ENCODE assay signal across 8 cellular contexts in the genomic region with DNA sequence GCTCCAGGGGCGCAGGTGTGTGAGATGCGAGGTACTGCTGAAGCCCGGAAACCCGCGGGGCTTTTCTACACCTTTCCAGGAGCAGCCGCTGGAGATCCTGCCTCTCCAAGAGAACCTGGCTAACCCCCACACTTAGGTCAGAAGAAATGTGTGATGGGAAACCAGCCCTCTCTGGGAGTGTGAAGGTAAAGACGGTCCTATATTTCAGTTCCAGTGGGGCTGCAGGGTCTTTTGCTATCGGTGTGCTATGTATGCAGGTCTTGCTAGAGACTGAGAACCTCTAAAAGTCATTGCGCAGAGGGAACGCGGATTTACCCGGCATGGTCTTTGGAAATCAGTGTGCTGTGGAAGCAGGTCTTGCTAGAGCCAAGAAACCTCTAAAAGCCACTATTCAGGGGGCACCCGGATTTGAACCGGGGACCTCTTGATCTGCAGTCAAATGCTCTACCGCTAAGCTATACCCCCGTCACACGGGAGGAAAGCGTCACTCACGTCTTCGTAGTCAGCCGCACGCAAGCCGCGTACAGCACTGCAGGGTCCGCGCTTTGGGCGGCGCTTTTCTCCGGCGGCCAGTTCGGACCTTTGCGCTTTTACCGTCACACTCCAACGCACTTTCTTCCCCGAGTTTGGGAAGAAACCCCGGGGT. TPM values are rescaled to one million over a fixed set of nuclear protein-coding genes. Genes with fewer than 3 reads are reported as not detected.
DNase-seq lines count a peak whose midpoint lies in the region; FAIRE-seq and TF ChIP-seq lines count a peak whose summit lies in the region.

No MANE protein-coding gene starts in this region.

- peaks cover 12% of the 10 kb centered on the region for H3K4me1 Mint-ChIP-seq in activated CD4-positive, alpha-beta T cell treated with anti-CD3 and anti-CD28 coated beads, Interleukin-2, amount 10 ng/mL, durations not matched to agents 7 days and 5 days

- H3K79me2 ChIP-seq in H1 (ENCODE audit: control insufficient read depth in 1 of 2, insufficient read depth in 2 of 2, low read length in 2 of 2) = no peaks in the 10 kb centered on the region

- no peak overlapping the region for H2BK120ac ChIP-seq in H1 (replicated peaks; ENCODE audit: low read depth, low read length)

- H2BK12ac ChIP-seq in H1 (ENCODE audit: low read depth, low read length) = no peak overlapping the region

- H4K8ac ChIP-seq in H1 (ENCODE audit: extremely low read depth, insufficient read depth, low read length) = no peak overlapping the region

- no peak overlapping the region for H3K18ac ChIP-seq in H1 (ENCODE audit: extremely low read depth, low read length)

- 0 out of 3 replicates have a peak, but pooled peaks of 1 of the 2 experiments have one; percentile 44 for TF ChIP-seq EP300 in H1 (IDR thresholded peaks at IDR 0.05; ENCODE audit: borderline replicate concordance in 1 of 2, low read depth in 2 of 2, low read length in 2 of 2)

- H4K91ac ChIP-seq in H1 (replicated peaks; ENCODE audit: insufficient read length, low read length) = no peak overlapping the region

- no peak overlapping the region for H3K27ac ChIP-seq in H1 (ENCODE audit: low read depth, low read length)
- H3K27ac ChIP-seq in mesodermal cell (ENCODE audit: low read depth, low read length, severe bottlenecking) = no peak overlapping the region

- no peak for TF ChIP-seq RAD21 in H1 (IDR thresholded peaks at IDR 0.05 in 1 of 2, conservative IDR thresholded peaks at IDR 0.05 in 1 of 2; ENCODE audit: low read depth in 2 of 2, low read length in 2 of 2)

- H3K9ac ChIP-seq in H1 (replicated peaks in 1 of 4; ENCODE audit: extremely low read depth in 1 of 4, low read depth in 3 of 4, low read length in 3 of 4) = peak overlapping the region in 2 of 4 experiments; percentile 28 to 54; a peak in 3 of 7 replicates

- POLR2A ChIA-PET in activated CD4-positive, alpha-beta T cell treated with anti-CD3 and anti-CD28 coated beads, Interleukin-2, amount 10 ng/mL, durations not matched to agents 7 days and 5 days (lab: Charles Lee) = no interaction called here
- POLR2A ChIA-PET in H1 (lab: Charles Lee; ENCODE audit: partially characterized antibody) = no interaction called here

- no peaks in the 10 kb centered on the region for H3K36me3 ChIP-seq in H1 (ENCODE audit: control insufficient read depth in 2 of 4, insufficient read depth in 4 of 4, low read length in 3 of 4)
- no peaks in the 10 kb centered on the region for H3K36me3 ChIP-seq in mesodermal cell (ENCODE audit: control insufficient read depth, insufficient read depth, low read length)

- H2BK20ac ChIP-seq in H1 (ENCODE audit: low read length) = no peak overlapping the region

- H3K4me2 ChIP-seq in H1 (ENCODE audit: insufficient read depth in 1 of 2, low read depth in 2 of 2, low read length in 2 of 2) = peak overlapping the region; percentile 82 to 85

- H3K79me1 ChIP-seq in H1 (ENCODE audit: low read depth, low read length) = no peaks in the 10 kb centered on the region

- peak overlapping the region; percentile 36 for H3K4me3 Mint-ChIP-seq in activated CD4-positive, alpha-beta T cell treated with anti-CD3 and anti-CD28 coated beads, Interleukin-2, amount 10 ng/mL, durations not matched to agents 7 days and 5 days

- peak in 1 of 3 experiments; percentile 16; a peak in 1 of 4 replicates for TF ChIP-seq CTCF in H1 (IDR thresholded peaks at IDR 0.05; ENCODE audit: control extremely low read depth in 1 of 3, insufficient read depth in 1 of 3, low read depth in 1 of 3, low read length in 3 of 3)

- peak overlapping the region; percentile 60 for H3K27ac Mint-ChIP-seq in activated CD4-positive, alpha-beta T cell treated with anti-CD3 and anti-CD28 coated beads, Interleukin-2, amount 10 ng/mL, durations not matched to agents 7 days and 5 days

- peak; percentile 75 for FAIRE-seq in H1 (lab: Jason Lieb, UNC)

- TF ChIP-seq POLR2A in H1 (IDR thresholded peaks at IDR 0.05; ENCODE audit: control extremely low read depth in 1 of 2, low read depth in 2 of 2, low read length in 2 of 2) = no peak

- H3K9me3 ChIP-seq in H1 (ENCODE audit: insufficient read depth in 2 of 2, low read depth in 1 of 2, low read length in 1 of 2) (no peaks in the 10 kb centered on the region; a peak in 1 of 4 replicates), mesodermal cell (ENCODE audit: control insufficient read depth, low read length) (no peaks in the 10 kb centered on the region)

- no peak overlapping the region for H3K4ac ChIP-seq in H1 (replicated peaks; ENCODE audit: insufficient read length, low read depth, low read length)

- peaks cover 0 to 2% (median 0%) of the 10 kb centered on the region in 4 experiments; a peak in 1 of 7 replicates for H3K4me1 ChIP-seq in H1 (replicated peaks in 1 of 4; ENCODE audit: control insufficient read depth in 3 of 4, insufficient read depth in 4 of 4, low read length in 3 of 4)
- peaks cover 3% of the 10 kb centered on the region for H3K4me1 ChIP-seq in mesodermal cell (ENCODE audit: control insufficient read depth, insufficient read depth, low read length, poor library complexity, severe bottlenecking)

- H4K20me1 ChIP-seq in H1 (replicated peaks in 1 of 2; ENCODE audit: control insufficient read depth in 1 of 2, insufficient read depth in 2 of 2, low read length in 2 of 2) = no peaks in the 10 kb centered on the region

- peak overlapping the region; percentile 85 for H2AFZ ChIP-seq in H1 (ENCODE audit: low read length)

- CTCF ChIA-PET in activated CD4-positive, alpha-beta T cell treated with anti-CD3 and anti-CD28 coated beads, Interleukin-2, amount 10 ng/mL, durations not matched to agents 7 days and 5 days (lab: Charles Lee) = no interaction called here
- CTCF ChIA-PET in H1 (lab: Charles Lee; ENCODE audit: partially characterized antibody) = interaction anchor here (1.3 to 2.3 kb wide), 3 partner anchors 97 to 153 kb away, joined by 3 to 6 read pairs (median 4); a partner anchor contains a TSS

- no peak overlapping the region for H3K23ac ChIP-seq in H1 (ENCODE audit: insufficient read length)

- H3K9me3 Mint-ChIP-seq in activated CD4-positive, alpha-beta T cell treated with anti-CD3 and anti-CD28 coated beads, Interleukin-2, amount 10 ng/mL, durations not matched to agents 7 days and 5 days = no peaks in the 10 kb centered on the region

- DNase-seq in CD1c-positive myeloid dendritic cell (ENCODE audit: extremely low spot score) = peak; percentile 9
- DNase-seq in activated CD4-positive, alpha-beta T cell treated with anti-CD3 and anti-CD28 coated beads, Interleukin-2, amount 10 ng/mL, durations not matched to agents 7 days and 5 days = peak; percentile 16
- peak; percentile 94 to 98 for DNase-seq in H1 (ENCODE audit: low read depth in 1 of 2, low spot score in 2 of 2)
- peak; percentile 83 for DNase-seq in stimulated activated CD8-positive, alpha-beta memory T cell treated with anti-CD3 and anti-CD28 coated beads, Interleukin-4, amount 100 ng/mL, for 48 hours
- no peak for DNase-seq in NCI-H510A treated with DMSO at 0.1 percent for 48 hours (lab: John Stamatoyannopoulos, UW)
- DNase-seq in NCI-H748 treated with DMSO at 0.1 percent for 48 hours (lab: John Stamatoyannopoulos, UW) = no peak
- no peak for DNase-seq in OCI-M1 (lab: John Stamatoyannopoulos, UW)

- no peaks in the 10 kb centered on the region for H3K36me3 Mint-ChIP-seq in activated CD4-positive, alpha-beta T cell treated with anti-CD3 and anti-CD28 coated beads, Interleukin-2, amount 10 ng/mL, durations not matched to agents 7 days and 5 days (ENCODE audit: low read depth)

- no peak overlapping the region for H2BK5ac ChIP-seq in H1 (ENCODE audit: low read depth, low read length)

- peaks cover 41% of the 10 kb centered on the region for H3K27me3 Mint-ChIP-seq in activated CD4-positive, alpha-beta T cell treated with anti-CD3 and anti-CD28 coated beads, Interleukin-2, amount 10 ng/mL, durations not matched to agents 7 days and 5 days

- no peak overlapping the region for H3K14ac ChIP-seq in H1 (ENCODE audit: insufficient read length)

- no peak overlapping the region for H2BK15ac ChIP-seq in H1 (ENCODE audit: low read length)

- H3K23me2 ChIP-seq in H1 (ENCODE audit: low read depth, low read length) = peaks cover 7% of the 10 kb centered on the region; the same call in 1 of the 2 replicates

- H3K56ac ChIP-seq in H1 (replicated peaks; ENCODE audit: insufficient read length, low read depth, low read length) = no peak overlapping the region

- 4% methylated on average over 36 of the region's 36 CpGs; no CpG with 5 or more reads in 1 of the 2 experiments for WGBS in H1 (ENCODE audit: extremely low coverage in 1 of 2, insufficient coverage in 1 of 2, insufficient read length in 1 of 2, insufficient replicate concordance in 2 of 2, low coverage in 1 of 2, low lambda C conversion rate in 2 of 2, missing lambda C conversion rate in 1 of 2), 2 experiments
- 2 to 3% methylated on average over 24 to 29 of the region's 36 CpGs for WGBS in mesodermal cell (ENCODE audit: insufficient coverage in 2 of 2), 2 experiments

- H2AK5ac ChIP-seq in H1 (ENCODE audit: low read depth, low read length) = no peak overlapping the region

- H3K27me3 ChIP-seq in H1 (replicated peaks in 1 of 4; ENCODE audit: control insufficient read depth in 3 of 4, extremely low read depth in 1 of 4, insufficient read depth in 3 of 4, low read length in 3 of 4) = peaks cover 0 to 3% (median 0%) of the 10 kb centered on the region in 4 experiments; a peak in 2 of 7 replicates

- H3K4me3 ChIP-seq in H1 (ENCODE audit: extremely low read depth in 1 of 4, insufficient read depth in 2 of 4, low read depth in 3 of 4, low read length in 4 of 4) (peak overlapping the region; percentile 65 to 87 (median 80)), mesodermal cell (ENCODE audit: extremely low read depth, insufficient read depth, low read length, poor library complexity, severe bottlenecking) (peak overlapping the region; percentile 23)

- no peak overlapping the region for H4K5ac ChIP-seq in H1 (ENCODE audit: insufficient read length, low read depth, low read length)

TF ChIP-seq in H1, 55 proteins besides CTCF, POLR2A, EP300 and RAD21 (continues in another document):
- no peak for TF ChIP-seq JUN (IDR thresholded peaks at IDR 0.05; ENCODE audit: low read depth, low read length)
- TF ChIP-seq CTBP2 (IDR thresholded peaks at IDR 0.05; ENCODE audit: borderline replicate concordance, insufficient read depth, insufficient read length, low read length) = no peak

RNA-seq across cellular contexts. Expression of a gene that starts 46.0 kb away (rescaled TPM):
- 10 to 100 TPM; 14.9 to 15.1 TPM for total RNA-seq in activated CD4-positive, alpha-beta T cell treated with anti-CD3 and anti-CD28 coated beads, Interleukin-2, amount 10 ng/mL, durations not matched to agents 7 days and 5 days
- 10.1 and 11.2 TPM in 2 replicates for total RNA-seq in H1 (2021; fragmentation: NEBNext Ultra II Directional; extraction: Animal tissue kit (Norgen Biotek cat#: 25700))
- 8.0 and 9.4 TPM in 2 replicates for polyA plus RNA-seq in H1 (2011; rRNA removed)
- 7.3 TPM for polyA plus RNA-seq in H1 (2011; cell fraction: cytosol; rRNA removed)
- polyA plus RNA-seq in H1 (2011; cell fraction: nucleus; rRNA removed) = 6.9 TPM
- polyA plus RNA-seq in H1 (2012, experiment 1 of 2) = 5.7 to 11.4 TPM (median 9.2 TPM) in 4 replicates
- polyA plus RNA-seq in H1 (2012, experiment 2 of 2) = 6.2 TPM
- polyA plus RNA-seq in H1 (2013, experiment 1 of 2) = 6.5 TPM
- 6.1 TPM for polyA plus RNA-seq in H1 (2013, experiment 2 of 2)
- polyA minus RNA-seq in H1 (2011; rRNA and poly(A)+ RNA removed) = 4.1 and 4.3 TPM in 2 replicates
- polyA minus RNA-seq in H1 (2011; cell fraction: cytosol; rRNA and poly(A)+ RNA removed) = 9.1 TPM
- polyA minus RNA-seq in H1 (2011; cell fraction: nucleus; rRNA and poly(A)+ RNA removed) = 4.5 TPM
- 12.8 TPM for polyA plus RNA-seq in mesodermal cell (2013, experiment 1 of 2)
- 10.9 TPM for polyA plus RNA-seq in mesodermal cell (2013, experiment 2 of 2)

Comparison
In these comparisons a context has a peak if more than half of its experiments do, and no peak if none do; other contexts are left out.
1. DNase-seq: peak in CD1c-positive myeloid dendritic cell (single experiment), activated CD4-positive, alpha-beta T cell treated with anti-CD3 and anti-CD28 coated beads, Interleukin-2, amount 10 ng/mL, durations not matched to agents 7 days and 5 days (single experiment), H1 (2 of 2) and stimulated activated CD8-positive, alpha-beta memory T cell treated with anti-CD3 and anti-CD28 coated beads, Interleukin-4, amount 100 ng/mL, for 48 hours (single experiment); none in NCI-H510A treated with DMSO at 0.1 percent for 48 hours (single experiment), NCI-H748 treated with DMSO at 0.1 percent for 48 hours (single experiment) and OCI-M1 (single experiment).